In the genomic region with DNA sequence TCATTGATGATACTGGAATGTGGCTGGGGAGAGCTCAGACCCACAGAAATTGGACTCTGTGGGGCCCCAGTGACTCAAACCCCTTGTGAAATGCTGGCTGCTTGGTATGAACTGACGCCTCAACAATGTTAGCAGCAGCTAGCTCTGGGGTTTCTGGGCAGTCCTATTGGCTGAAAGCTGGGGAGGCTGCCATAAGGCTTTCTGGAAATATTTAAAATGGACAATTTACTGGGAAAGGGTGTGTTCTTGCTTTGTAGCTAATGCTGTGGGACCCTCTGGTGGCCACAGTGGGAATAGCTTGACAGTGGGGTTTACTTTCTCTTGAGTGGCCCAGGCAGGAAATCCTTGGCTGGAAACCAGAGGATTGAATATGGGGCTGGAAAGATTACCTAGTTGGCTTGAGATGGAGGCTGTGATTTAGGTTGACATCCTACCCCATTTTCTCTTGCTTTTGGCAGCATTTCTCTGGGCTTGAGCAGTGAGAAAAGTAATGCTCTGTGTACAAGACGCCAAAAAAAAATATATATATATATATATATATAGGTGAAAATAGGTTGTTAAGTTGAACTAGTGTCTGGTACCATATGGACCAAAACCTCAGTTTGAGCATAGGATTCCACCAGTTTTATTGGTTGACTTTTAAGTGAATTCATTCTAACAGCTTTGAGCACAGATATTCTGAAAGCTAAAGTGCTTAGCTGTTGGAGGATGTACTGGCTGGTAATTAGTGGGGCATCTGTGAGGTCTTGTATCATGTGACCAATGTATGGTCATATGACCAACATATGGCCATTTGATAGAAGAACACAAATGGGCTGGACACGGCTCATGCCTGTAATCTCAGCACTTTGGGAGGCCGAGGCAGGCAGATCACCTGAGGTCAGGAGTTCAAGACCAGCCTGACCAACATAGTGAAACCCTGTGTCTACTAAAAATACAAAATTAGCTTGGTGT, we compare ENCODE assay signal across 8 cellular contexts. TPM values are rescaled to one million over a fixed set of nuclear protein-coding genes. Genes with fewer than 3 reads are reported as not detected.
DNase-seq lines count a peak whose midpoint lies in the region; ATAC-seq and TF ChIP-seq lines count a peak whose summit lies in the region.

No MANE protein-coding gene starts in this region.

- CTCF ChIA-PET in activated naive CD4-positive, alpha-beta T cell treated with anti-CD3 and anti-CD28 coated beads, Interleukin-2, amount 10 ng/mL, durations not matched to agents 7 days and 5 days (lab: Charles Lee): interaction anchor here (0.7 to 11.0 kb wide), 33 partner anchors 12 to 457 kb away, joined by 3 to 208 read pairs (median 5); partner anchors contain the start of gene MRPL9

- peaks cover 62% of the 10 kb centered on the region for H3K27me3 Mint-ChIP-seq in activated naive CD4-positive, alpha-beta T cell treated with anti-CD3 and anti-CD28 coated beads, Interleukin-2, amount 10 ng/mL, durations not matched to agents 7 days and 5 days
- H3K27me3 Mint-ChIP-seq in glutamatergic neuron (ENCODE audit: unreplicated experiment): peaks cover 7% of the 10 kb centered on the region
- peaks cover 31% of the 10 kb centered on the region for H3K27me3 Mint-ChIP-seq in type B pancreatic cell

- TF ChIP-seq CTCF in glutamatergic neuron (IDR thresholded peaks at IDR 0.05; ENCODE audit: partially characterized antibody, unreplicated experiment) (peak; percentile 95), type B pancreatic cell (conservative IDR thresholded peaks at IDR 0.05) (peak; percentile 97)

- no peaks in the 10 kb centered on the region for H3K36me3 Mint-ChIP-seq in activated naive CD4-positive, alpha-beta T cell treated with anti-CD3 and anti-CD28 coated beads, Interleukin-2, amount 10 ng/mL, durations not matched to agents 7 days and 5 days
- no peaks in the 10 kb centered on the region for H3K36me3 Mint-ChIP-seq in glutamatergic neuron (ENCODE audit: unreplicated experiment)
- no peaks in the 10 kb centered on the region for H3K36me3 Mint-ChIP-seq in type B pancreatic cell

- peaks cover 10% of the 10 kb centered on the region for H3K4me1 Mint-ChIP-seq in activated naive CD4-positive, alpha-beta T cell treated with anti-CD3 and anti-CD28 coated beads, Interleukin-2, amount 10 ng/mL, durations not matched to agents 7 days and 5 days
- H3K4me1 Mint-ChIP-seq in glutamatergic neuron (ENCODE audit: low read depth, unreplicated experiment): peaks cover 4% of the 10 kb centered on the region
- peaks cover 4% of the 10 kb centered on the region for H3K4me1 Mint-ChIP-seq in type B pancreatic cell (ENCODE audit: unreplicated experiment)

- no peak overlapping the region for H3K9ac ChIP-seq in SK-N-MC (ENCODE audit: insufficient read length)

- H3K4me3 Mint-ChIP-seq in activated naive CD4-positive, alpha-beta T cell treated with anti-CD3 and anti-CD28 coated beads, Interleukin-2, amount 10 ng/mL, durations not matched to agents 7 days and 5 days: no peak overlapping the region
- H3K4me3 Mint-ChIP-seq in glutamatergic neuron (ENCODE audit: unreplicated experiment) (no peak overlapping the region), type B pancreatic cell (no peak overlapping the region)

- no peaks in the 10 kb centered on the region for H3K36me3 ChIP-seq in SK-N-MC (ENCODE audit: insufficient read depth, low read length)

- peak; percentile 85 for DNase-seq in ELF-1 (ENCODE audit: low read depth, low spot score)
- DNase-seq in MV-4-11 (lab: John Stamatoyannopoulos, UW): peak; percentile 84
- DNase-seq in SK-N-MC (ENCODE audit: low read depth, low spot score): peak; percentile 50
- DNase-seq in activated naive CD4-positive, alpha-beta T cell treated with anti-CD3 and anti-CD28 coated beads, Interleukin-2, amount 10 ng/mL, durations not matched to agents 7 days and 5 days: peak; percentile 88
- DNase-seq in glutamatergic neuron: peak; percentile 92
- peak; percentile 48 to 96 (median 81) for DNase-seq in posterior cingulate gyrus
- DNase-seq in type B pancreatic cell (ENCODE audit: extremely low spot score, unreplicated experiment): peak; percentile 83

- intact Hi-C loops in posterior cingulate gyrus (cut with DNase I): loop anchor here (1.0 to 2.0 kb wide), 2 partner anchors 67 to 113 kb away; no protein-coding TSS in a partner anchor

- H3K9me3 Mint-ChIP-seq in activated naive CD4-positive, alpha-beta T cell treated with anti-CD3 and anti-CD28 coated beads, Interleukin-2, amount 10 ng/mL, durations not matched to agents 7 days and 5 days: no peaks in the 10 kb centered on the region
- H3K9me3 Mint-ChIP-seq in glutamatergic neuron (ENCODE audit: unreplicated experiment) (peaks cover 7% of the 10 kb centered on the region), type B pancreatic cell (no peaks in the 10 kb centered on the region)

- no peak overlapping the region for H3K4me3 ChIP-seq in SK-N-MC

- no peak for ATAC-seq in HG02885 (IDR thresholded peaks at IDR 0.05; ENCODE audit: poor library complexity, unreplicated experiment)

- no peak overlapping the region for H3K27ac Mint-ChIP-seq in activated naive CD4-positive, alpha-beta T cell treated with anti-CD3 and anti-CD28 coated beads, Interleukin-2, amount 10 ng/mL, durations not matched to agents 7 days and 5 days
- H3K27ac Mint-ChIP-seq in glutamatergic neuron (ENCODE audit: unreplicated experiment): peak overlapping the region; percentile 55
- peak overlapping the region; percentile 58 for H3K27ac Mint-ChIP-seq in type B pancreatic cell

- H3K9me3 ChIP-seq in SK-N-MC (ENCODE audit: low read depth, low read length): no peaks in the 10 kb centered on the region

- H3K27ac ChIP-seq in SK-N-MC: no peak overlapping the region

RNA-seq across cellular contexts. Expression of gene S100A10, which starts 8.2 kb away (rescaled TPM):
- total RNA-seq in glutamatergic neuron (ENCODE audit: unreplicated experiment): 245 TPM
- 316 and 1,258 TPM in 2 replicates for total RNA-seq in type B pancreatic cell (ENCODE audit: low replicate concordance)

RNA-seq across cellular contexts. Expression of gene S100A11, which starts 34.9 kb away (rescaled TPM):
- total RNA-seq in glutamatergic neuron (ENCODE audit: unreplicated experiment): 45.1 TPM
- 511 and 1,438 TPM in 2 replicates for total RNA-seq in type B pancreatic cell (ENCODE audit: low replicate concordance)

Comparison
In these comparisons a context has a peak if more than half of its experiments do, and no peak if none do; other contexts are left out.
1. RNA of gene S100A11, which starts 34.9 kb away (total RNA-seq): 511 to 1,438 TPM in type B pancreatic cell; 45.1 TPM in glutamatergic neuron (single experiment); every median in the first group is over 10 times any median in the second.
2. Peak in every context shown above with its lines, with median percentiles within 50 percentile points of each other: DNase-seq.